ENCODE assay signal across 1 cellular context in the genomic region with DNA sequence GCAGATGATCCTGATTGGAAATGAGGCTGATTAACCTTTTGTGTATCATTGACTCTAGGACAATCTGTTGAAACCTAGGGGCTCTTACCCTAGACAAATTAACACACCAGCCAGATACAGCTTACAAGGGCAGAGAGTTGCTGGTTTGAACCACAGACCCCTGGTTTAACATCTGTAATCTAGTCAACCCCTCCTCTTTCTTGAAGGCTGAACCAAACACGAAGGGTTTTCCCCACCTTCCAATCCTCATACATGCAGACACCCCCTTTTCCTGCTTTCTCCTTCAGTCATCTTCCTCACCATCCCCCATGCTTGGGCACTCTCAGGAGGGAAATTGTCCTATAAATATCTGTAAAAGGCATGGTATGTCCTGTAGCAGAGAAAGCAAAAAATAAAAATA.
TF ChIP-seq lines count a peak whose summit lies in the region.

No MANE protein-coding gene starts in this region.

TF ChIP-seq in HEK293, 187 proteins besides CTCF, POLR2A, EP300 and RAD21:
- TF ChIP-seq, protein P1, sequence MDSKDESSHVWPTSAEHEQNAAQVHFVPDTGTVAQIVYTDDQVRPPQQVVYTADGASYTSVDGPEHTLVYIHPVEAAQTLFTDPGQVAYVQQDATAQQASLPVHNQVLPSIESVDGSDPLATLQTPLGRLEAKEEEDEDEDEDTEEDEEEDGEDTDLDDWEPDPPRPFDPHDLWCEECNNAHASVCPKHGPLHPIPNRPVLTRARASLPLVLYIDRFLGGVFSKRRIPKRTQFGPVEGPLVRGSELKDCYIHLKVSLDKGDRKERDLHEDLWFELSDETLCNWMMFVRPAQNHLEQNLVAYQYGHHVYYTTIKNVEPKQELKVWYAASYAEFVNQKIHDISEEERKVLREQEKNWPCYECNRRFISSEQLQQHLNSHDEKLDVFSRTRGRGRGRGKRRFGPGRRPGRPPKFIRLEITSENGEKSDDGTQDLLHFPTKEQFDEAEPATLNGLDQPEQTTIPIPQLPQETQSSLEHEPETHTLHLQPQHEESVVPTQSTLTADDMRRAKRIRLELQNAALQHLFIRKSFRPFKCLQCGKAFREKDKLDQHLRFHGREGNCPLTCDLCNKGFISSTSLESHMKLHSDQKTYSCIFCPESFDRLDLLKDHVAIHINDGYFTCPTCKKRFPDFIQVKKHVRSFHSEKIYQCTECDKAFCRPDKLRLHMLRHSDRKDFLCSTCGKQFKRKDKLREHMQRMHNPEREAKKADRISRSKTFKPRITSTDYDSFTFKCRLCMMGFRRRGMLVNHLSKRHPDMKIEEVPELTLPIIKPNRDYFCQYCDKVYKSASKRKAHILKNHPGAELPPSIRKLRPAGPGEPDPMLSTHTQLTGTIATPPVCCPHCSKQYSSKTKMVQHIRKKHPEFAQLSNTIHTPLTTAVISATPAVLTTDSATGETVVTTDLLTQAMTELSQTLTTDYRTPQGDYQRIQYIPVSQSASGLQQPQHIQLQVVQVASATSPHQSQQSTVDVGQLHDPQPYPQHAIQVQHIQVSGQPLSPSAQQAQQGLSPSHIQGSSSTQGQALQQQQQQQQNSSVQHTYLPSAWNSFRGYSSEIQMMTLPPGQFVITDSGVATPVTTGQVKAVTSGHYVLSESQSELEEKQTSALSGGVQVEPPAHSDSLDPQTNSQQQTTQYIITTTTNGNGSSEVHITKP (tag by site-specific recombination; IDR thresholded peaks at IDR 0.05) = peak; percentile 93
- no peak for TF ChIP-seq ZNF175 (tag by site-specific recombination; IDR thresholded peaks at IDR 0.05)
